In the genomic region with DNA sequence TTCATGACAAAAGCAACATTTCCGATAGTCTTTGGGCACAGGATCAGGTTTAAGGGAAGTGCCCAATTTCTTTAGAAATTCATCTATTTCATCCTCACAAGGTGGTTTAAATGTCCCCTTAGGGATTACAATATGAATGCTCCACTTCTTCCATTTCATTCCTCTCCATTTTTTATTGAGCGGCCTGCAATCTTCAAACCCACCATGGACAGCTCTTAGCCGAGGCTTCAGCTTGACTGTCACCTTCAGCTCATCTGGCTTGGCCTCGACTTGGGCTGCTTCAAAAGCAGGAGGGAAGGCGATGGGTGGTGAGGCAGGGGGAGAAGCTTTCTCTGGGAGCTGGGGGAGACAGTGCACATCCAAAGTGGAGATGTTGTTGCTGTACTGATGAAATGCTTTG, we compare ENCODE assay signal across 27 cellular contexts.
"Had no signal": no experiment of that assay in that cellular context is flagged by ENCODE, and none has a peak within 500 bp of the region (broad histone marks: within the 10 kb centered on the region; RNA-seq: fewer than 3 reads in every experiment).

No MANE protein-coding gene starts in this region.

- H3K4me3 Mint-ChIP-seq: activated B cell treated with CpG ODN at 0.5 μM for 24 hours; activated CD4-positive, alpha-beta T cell treated with anti-CD3 and anti-CD28 coated beads, Interleukin-2, amount 10 ng/mL, durations not matched to agents 24 days and 14 days; activated CD8-positive, alpha-beta memory T cell treated with anti-CD3 and anti-CD28 coated beads, Interleukin-2, amount 10 ng/mL, durations not matched to agents 7 days and 5 days; activated naive CD4-positive, alpha-beta T cell treated with anti-CD3 and anti-CD28 coated beads for 36 hours; activated naive CD8-positive, alpha-beta T cell; activated T-helper 17 cell treated with anti-CD3 and anti-CD28 coated beads, Interleukin-2, amount 50 U/mL, for 72 hours had no signal

- ATAC-seq: activated CD8-positive, alpha-beta memory T cell treated with anti-CD3 and anti-CD28 coated beads, Interleukin-2, amount 10 ng/mL, durations not matched to agents 7 days and 5 days; activated T-helper 17 cell treated with anti-CD3 and anti-CD28 coated beads, Interleukin-2, amount 50 U/mL, for 72 hours had no signal

- H3K27ac Mint-ChIP-seq: activated B cell treated with CpG ODN at 0.5 μM for 24 hours; activated CD8-positive, alpha-beta memory T cell treated with anti-CD3 and anti-CD28 coated beads, Interleukin-2, amount 10 ng/mL, durations not matched to agents 7 days and 5 days; activated naive CD4-positive, alpha-beta T cell treated with anti-CD3 and anti-CD28 coated beads for 36 hours; activated naive CD8-positive, alpha-beta T cell had no signal

- H3K27me3 Mint-ChIP-seq: activated B cell treated with CpG ODN at 0.5 μM for 24 hours; activated CD4-positive, alpha-beta T cell treated with anti-CD3 and anti-CD28 coated beads, Interleukin-2, amount 10 ng/mL, durations not matched to agents 24 days and 14 days; activated CD8-positive, alpha-beta memory T cell treated with anti-CD3 and anti-CD28 coated beads, Interleukin-2, amount 10 ng/mL, durations not matched to agents 7 days and 5 days; activated naive CD8-positive, alpha-beta T cell; activated T-helper 17 cell treated with anti-CD3 and anti-CD28 coated beads, Interleukin-2, amount 50 U/mL, for 72 hours had no signal

- DNase-seq: activated B cell treated with CpG ODN at 0.5 μM for 24 hours; activated CD4-positive, alpha-beta T cell treated with anti-CD3 and anti-CD28 coated beads for 1 hour; activated CD4-positive, alpha-beta T cell treated with anti-CD3 and anti-CD28 coated beads, Interleukin-2, amount 10 ng/mL, durations not matched to agents 24 days and 14 days; activated CD4-positive, alpha-beta T cell treated with anti-CD3 and anti-CD28 coated beads, Interleukin-2, amount 50 U/mL, for 48 hours; activated CD8-positive, alpha-beta memory T cell treated with anti-CD3 and anti-CD28 coated beads, Interleukin-2, amount 10 ng/mL, durations not matched to agents 7 days and 5 days; activated gamma-delta T cell; activated naive CD4-positive, alpha-beta T cell treated with anti-CD3 and anti-CD28 coated beads for 36 hours; activated T-cell treated with anti-CD3 and anti-CD28 coated beads, Interleukin-2, amount 50 U/mL, for 48 hours; adrenal gland; anterior cingulate cortex; MG63; NCI-H1105; NCI-H1436; NCI-H1694 treated with DMSO at 0.1 percent for 48 hours; NCI-H2029 treated with DMSO at 0.1 percent for 48 hours; NCI-H446; NCI-H524; Peyer's patch; Right ventricle myocardium superior; T1000 had no signal

- H3K4me3 ChIP-seq: adrenal gland, breast epithelium, MG63, Peyer's patch, SJSA1 had no signal

- H3K4me2 ChIP-seq: KMS-11 had no signal

- H3K4me1 ChIP-seq: breast epithelium, Peyer's patch had no signal

- FAIRE-seq: TTC549 had no signal

- H3K9ac ChIP-seq: KMS-11 had no signal

- H3K9me3 Mint-ChIP-seq: activated B cell treated with CpG ODN at 0.5 μM for 24 hours; activated CD4-positive, alpha-beta T cell treated with anti-CD3 and anti-CD28 coated beads, Interleukin-2, amount 10 ng/mL, durations not matched to agents 24 days and 14 days; activated naive CD4-positive, alpha-beta T cell treated with anti-CD3 and anti-CD28 coated beads for 36 hours; activated T-helper 17 cell treated with anti-CD3 and anti-CD28 coated beads, Interleukin-2, amount 50 U/mL, for 72 hours had no signal

- H3K9me3 ChIP-seq: adrenal gland, breast epithelium, MG63, Peyer's patch, SJSA1 had no signal

- H3K27me3 ChIP-seq: adrenal gland, breast epithelium, MG63, Peyer's patch, SJSA1 had no signal

- H3K27ac ChIP-seq: adrenal gland, breast epithelium, KMS-11, Peyer's patch, RWPE1, SJSA1 had no signal
